8 cellular contexts compared by ENCODE assay signal in the genomic region with DNA sequence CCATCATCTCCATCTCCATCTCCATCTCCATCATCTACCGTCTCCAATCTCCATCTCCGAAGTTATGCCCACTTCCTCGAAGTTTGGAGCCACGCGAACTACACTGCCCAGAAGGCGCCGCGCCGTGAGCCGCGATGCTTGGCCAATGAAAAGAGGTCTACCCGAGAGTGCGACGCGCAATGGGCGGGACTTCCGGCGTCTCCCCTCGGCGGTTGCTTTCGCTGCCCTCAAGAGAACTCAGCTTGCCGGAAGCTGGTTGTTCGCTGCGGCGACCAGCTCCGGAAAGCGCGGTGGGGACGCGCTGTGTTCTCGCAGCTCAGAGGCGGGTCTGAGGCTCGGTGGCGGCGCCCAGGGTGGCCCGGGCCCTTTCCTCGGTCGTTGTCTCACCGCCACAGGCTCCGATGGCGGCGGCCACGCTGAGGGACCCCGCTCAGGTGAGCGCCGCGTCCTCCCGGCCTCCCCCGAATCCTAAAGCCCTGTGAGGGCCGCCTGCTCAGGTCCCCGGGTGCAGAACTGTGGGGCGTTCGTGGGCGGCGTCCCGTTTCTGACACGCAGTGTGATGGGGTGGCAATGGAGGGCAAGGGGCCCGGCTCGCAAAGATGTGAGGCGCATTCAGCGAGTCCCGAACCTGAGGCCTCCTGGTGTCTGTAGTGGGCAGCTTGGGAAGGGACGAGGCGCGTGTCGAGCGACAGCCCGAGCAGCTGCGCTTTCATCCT. TPM values are rescaled to one million over a fixed set of nuclear protein-coding genes. Genes with fewer than 3 reads are reported as not detected.
DNase-seq lines count a peak whose midpoint lies in the region; ATAC-seq and TF ChIP-seq lines count a peak whose summit lies in the region.
"Not testable (repeated sequence)": the region's sequence is repeated elsewhere in the genome, so short reads cannot be mapped to it uniquely, and the experiment has no call there.

A gene (plus strand): TSS at position 259 of the 716 bp plus-strand sequence. CDS start 143 bp downstream, at position 402.

- not testable (repeated sequence) for H3K27me3 ChIP-seq in right cardiac atrium (ENCODE audit: control insufficient read depth, insufficient read depth)

- H3K4me3 Mint-ChIP-seq in T-helper 1 cell treated with Interleukin-12 subunit alpha and Interleukin-12 subunit beta and Interleukin-4 antibody, amounts not matched to agents 30 μg/mL and 1 μg/mL, for 36 hours = peak within 1 kb of the TSS; percentile 84

- WGBS in right cardiac atrium = under 1% methylated on average over 60 of the region's 69 CpGs
- under 1% methylated on average over 60 of the region's 69 CpGs for WGBS in urinary bladder

- H3K9me3 Mint-ChIP-seq in T-helper 1 cell treated with Interleukin-12 subunit alpha and Interleukin-12 subunit beta and Interleukin-4 antibody, amounts not matched to agents 30 μg/mL and 1 μg/mL, for 36 hours = peaks cover 66% of the 10 kb centered on the region

- peak; percentile 98 for ATAC-seq in HG02870 (IDR thresholded peaks at IDR 0.05; ENCODE audit: unreplicated experiment)
- ATAC-seq in right cardiac atrium = peak; percentile 100

- not testable (repeated sequence) for H3K4me1 ChIP-seq in right cardiac atrium (ENCODE audit: control insufficient read depth, insufficient read depth, low read length); urinary bladder (ENCODE audit: insufficient read depth)

- H3K27ac Mint-ChIP-seq in T-helper 1 cell treated with Interleukin-12 subunit alpha and Interleukin-12 subunit beta and Interleukin-4 antibody, amounts not matched to agents 30 μg/mL and 1 μg/mL, for 36 hours = peak within 1 kb of the TSS; percentile 85

- peaks cover 49% of the 10 kb centered on the region for H3K36me3 Mint-ChIP-seq in T-helper 1 cell treated with Interleukin-12 subunit alpha and Interleukin-12 subunit beta and Interleukin-4 antibody, amounts not matched to agents 30 μg/mL and 1 μg/mL, for 36 hours (ENCODE audit: low read depth)

- H3K9me3 ChIP-seq in right cardiac atrium (ENCODE audit: control insufficient read depth, low read length) = not testable (repeated sequence)

- H3K27me3 Mint-ChIP-seq in T-helper 1 cell treated with Interleukin-12 subunit alpha and Interleukin-12 subunit beta and Interleukin-4 antibody, amounts not matched to agents 30 μg/mL and 1 μg/mL, for 36 hours (ENCODE audit: low read depth) = not testable (repeated sequence)

- H3K27ac ChIP-seq in right cardiac atrium (ENCODE audit: low read length) (peak within 1 kb of the TSS; percentile 76), urinary bladder (ENCODE audit: low read depth) (peak within 1 kb of the TSS; percentile 91)

- H3K4me1 Mint-ChIP-seq in T-helper 1 cell treated with Interleukin-12 subunit alpha and Interleukin-12 subunit beta and Interleukin-4 antibody, amounts not matched to agents 30 μg/mL and 1 μg/mL, for 36 hours (ENCODE audit: low read depth) = peaks cover 16% of the 10 kb centered on the region

- intact Hi-C loops in right cardiac atrium (cut with DNase I) = loop anchor here in 1 of 4 donors (10.0 kb wide), 1 partner anchor 735 kb away; no protein-coding TSS in a partner anchor

- not testable (repeated sequence) for TF ChIP-seq CTCF in GM13977 (IDR thresholded peaks at IDR 0.05; ENCODE audit: extremely low read depth, insufficient read depth, missing control alignments)

- H3K4me3 ChIP-seq in right cardiac atrium (ENCODE audit: low read length) = peak within 1 kb of the TSS; percentile 75
- peak within 1 kb of the TSS; percentile 71 for H3K4me3 ChIP-seq in urinary bladder (ENCODE audit: low read depth, low read length)

- DNase-seq in GM13977 (ENCODE audit: low spot score) = peak; percentile 93
- DNase-seq in NCI-H146 treated with DMSO at 0.1 percent for 48 hours (lab: John Stamatoyannopoulos, UW; ENCODE audit: unreplicated experiment) = peak; percentile 85
- peak in 55 of 56 donors; percentile 5 to 87 (median 65) for DNase-seq in amygdala (lab: John Stamatoyannopoulos, UW)
- peak; percentile 98 to 99 (median 99) for DNase-seq in right cardiac atrium
- DNase-seq in pulmonary artery endothelial cell (ENCODE audit: low read depth, low spot score) = peak; percentile 84

- not testable (repeated sequence) for H3K36me3 ChIP-seq in urinary bladder (ENCODE audit: insufficient read depth)

- in situ Hi-C loops in GM13977 (cut with MboI; ENCODE audit: low pct_unique_long_range_greater_than_20kb, low sequenced_read_pairs, unreplicated experiment) = not testable (repeated sequence)

RNA-seq across cellular contexts. Expression of the gene that starts here (rescaled TPM):
- 1 to 10 TPM; 5.7 to 7.6 (median 6.9) TPM for total RNA-seq in right cardiac atrium
- 3.8 TPM for polyA plus RNA-seq in right cardiac atrium
- total RNA-seq in pulmonary artery endothelial cell = 10.2 and 10.6 TPM in 2 replicates
- 13.4 TPM for total RNA-seq in urinary bladder
- 7.1 TPM for polyA plus RNA-seq in urinary bladder

Comparison
In these comparisons a context has a peak if more than half of its experiments do, and no peak if none do; other contexts are left out.
1. Peak in every context shown above with its lines: DNase-seq, ATAC-seq, H3K4me3 ChIP-seq and H3K27ac ChIP-seq.